In the genomic region with DNA sequence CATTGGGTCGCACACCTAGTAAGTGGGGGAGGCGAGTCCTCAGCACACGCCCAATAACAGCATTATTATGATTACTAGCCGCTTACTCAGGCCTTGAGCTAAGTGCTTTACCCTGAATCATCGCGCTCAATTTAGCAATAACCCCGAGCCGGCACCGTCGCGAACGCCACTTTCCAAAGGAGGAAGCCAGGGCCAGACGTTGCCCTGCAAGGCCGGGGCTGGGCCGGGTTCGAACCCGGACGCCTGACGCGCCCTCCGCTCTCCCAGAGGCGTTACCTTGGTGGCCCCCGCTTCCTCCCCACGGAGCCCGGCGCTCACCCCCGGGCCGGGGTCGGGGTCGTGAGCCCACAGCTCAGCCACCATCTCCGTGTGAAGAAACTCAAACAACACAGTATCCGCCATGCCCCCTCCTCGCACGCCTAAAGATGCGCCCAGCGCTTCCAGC, we compare ENCODE assay signal across 8 cellular contexts. TPM values are rescaled to one million over a fixed set of nuclear protein-coding genes. Genes with fewer than 3 reads are reported as not detected.
DNase-seq lines count a peak whose midpoint lies in the region; ATAC-seq, FAIRE-seq and TF ChIP-seq lines count a peak whose summit lies in the region.

A gene with protein sequence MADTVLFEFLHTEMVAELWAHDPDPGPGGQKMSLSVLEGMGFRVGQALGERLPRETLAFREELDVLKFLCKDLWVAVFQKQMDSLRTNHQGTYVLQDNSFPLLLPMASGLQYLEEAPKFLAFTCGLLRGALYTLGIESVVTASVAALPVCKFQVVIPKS (minus strand): TSS at position 421 of the 445 bp plus-strand sequence. CDS start 19 bp downstream, at position 402.

- in situ Hi-C loops in HepG2 (cut with HindIII; ENCODE audit: extremely low pct_ligation_motif_present, low pct_unique_long_range_greater_than_20kb) = no loop called here

- no peak for DNase-seq in DND-41
- DNase-seq in H54 (ENCODE audit: insufficient read length, low spot score) = peak; percentile 45
- DNase-seq in NOMO-1 (lab: John Stamatoyannopoulos, UW; ENCODE audit: unreplicated experiment in 2 of 2) = peak; percentile 83 to 85
- DNase-seq in cardiac fibroblast (ENCODE audit: low read depth in 2 of 2) = peak in 1 of 2 donors; percentile 91
- no peak for DNase-seq in HepG2 (ENCODE audit: low spot score)
- no peak for DNase-seq in thoracic aorta (ENCODE audit: low spot score)
- no peak for DNase-seq in NCI-H2081 treated with DMSO at 0.1 percent for 48 hours (lab: John Stamatoyannopoulos, UW)
- no peak for DNase-seq in NCI-H510A (lab: John Stamatoyannopoulos, UW)

- no peak for TF ChIP-seq EP300 in HepG2 (IDR thresholded peaks at IDR 0.05; ENCODE audit: low read depth in 2 of 2, low read length in 2 of 2)
- no peak for TF ChIP-seq EP300 in HepG2 (CRISPR knock-in tag; IDR thresholded peaks at IDR 0.05; ENCODE audit: borderline replicate concordance)

- H3K27me3 ChIP-seq in DND-41 (ENCODE audit: insufficient read depth, low read length, poor library complexity) (no peaks in the 10 kb centered on the region), HepG2 (ENCODE audit: control insufficient read depth in 1 of 2, insufficient read depth in 2 of 2, low read length in 2 of 2) (no peaks in the 10 kb centered on the region; a peak in 1 of 5 replicates), thoracic aorta (replicated peaks; ENCODE audit: insufficient read depth) (no peaks in the 10 kb centered on the region)

- H3K4me3 ChIP-seq in DND-41 (ENCODE audit: low read depth in 1 of 2, low read length in 2 of 2) (peak within 1 kb of the TSS; percentile 72 to 92), cardiac fibroblast (replicated peaks in 1 of 2; ENCODE audit: low read depth in 2 of 2, low read length in 2 of 2) (peak within 1 kb of the TSS; percentile 88 to 89), HepG2 (replicated peaks in 1 of 3; ENCODE audit: insufficient read depth in 1 of 3, low read depth in 2 of 3, low read length in 3 of 3) (peak within 1 kb of the TSS; percentile 76 to 92 (median 87)), thoracic aorta (peak within 1 kb of the TSS; percentile 91)

- CTCF ChIA-PET in HepG2 (lab: Yijun Ruan, JAX; ENCODE audit: low intra/inter-chr PET ratio, low total read pairs) = no interaction called here

- BruUV-seq in HepG2 (replicated peaks; lab: Mats Ljungman, UMichigan) = TSS peak; percentile 96

- no peak for TF ChIP-seq POLR2A in H54 (IDR thresholded peaks at IDR 0.05; ENCODE audit: low read depth, low read length)
- peak; percentile 67 to 75 for TF ChIP-seq POLR2A in HepG2 (IDR thresholded peaks at IDR 0.05; ENCODE audit: insufficient read depth in 1 of 2, low read depth in 2 of 2, low read length in 2 of 2)

- no peak for TF ChIP-seq CTCF in DND-41 (IDR thresholded peaks at IDR 0.05; ENCODE audit: borderline replicate concordance, extremely low read depth, low read length, poor library complexity, severe bottlenecking)
- no peak for TF ChIP-seq CTCF in cardiac fibroblast (IDR thresholded peaks at IDR 0.05; ENCODE audit: low read depth, low read length)
- no peak for TF ChIP-seq CTCF in HepG2 (CRISPR knock-in tag; IDR thresholded peaks at IDR 0.05)
- TF ChIP-seq CTCF in thoracic aorta (IDR thresholded peaks at IDR 0.05) = no peak

- H3K4me2 ChIP-seq in DND-41 (ENCODE audit: insufficient read depth, low read length) (peak within 1 kb of the TSS; percentile 83), HepG2 (ENCODE audit: low read depth, low read length) (peak within 1 kb of the TSS; percentile 76)

- POLR2A ChIA-PET in HepG2 (lab: Yijun Ruan, JAX) = interaction anchor here (0.8 to 3.4 kb wide), 16 partner anchors 9 to 292 kb away, joined by 3 to 29 read pairs (median 6); a partner anchor contains a TSS

- H3K9me3 ChIP-seq in DND-41 (ENCODE audit: insufficient read depth, low read length, severe bottlenecking) (no peaks in the 10 kb centered on the region), HepG2 (ENCODE audit: low read length) (no peaks in the 10 kb centered on the region), thoracic aorta (no peaks in the 10 kb centered on the region)

- peaks cover 33% of the 10 kb centered on the region for H3K4me1 ChIP-seq in DND-41 (ENCODE audit: insufficient read depth, low read length)
- H3K4me1 ChIP-seq in HepG2 (ENCODE audit: insufficient read depth, low read length) = peaks cover 49% of the 10 kb centered on the region
- H3K4me1 ChIP-seq in thoracic aorta (ENCODE audit: control insufficient read depth in 1 of 2, low read depth in 2 of 2) = peaks cover 26 to 32% of the 10 kb centered on the region in 2 donors

- FAIRE-seq in H54 (lab: Jason Lieb, UNC) (no peak), HepG2 (lab: Jason Lieb, UNC) (no peak)

- peaks cover 31% of the 10 kb centered on the region for H3K79me2 ChIP-seq in DND-41 (ENCODE audit: insufficient read depth, low read length)
- peaks cover 17% of the 10 kb centered on the region for H3K79me2 ChIP-seq in HepG2 (ENCODE audit: insufficient read depth, low read length)

- intact Hi-C loops in HepG2 (cut with micrococcal nuclease; ENCODE audit: unreplicated experiment) = no loop called here

- H3K36me3 ChIP-seq in DND-41 (ENCODE audit: insufficient read depth, low read length) = peaks cover 13% of the 10 kb centered on the region
- no peaks in the 10 kb centered on the region for H3K36me3 ChIP-seq in HepG2 (replicated peaks in 1 of 2; ENCODE audit: control insufficient read depth in 1 of 2, insufficient read depth in 2 of 2, low read length in 2 of 2)
- peaks cover 8% of the 10 kb centered on the region for H3K36me3 ChIP-seq in thoracic aorta

- H3K27ac ChIP-seq in DND-41 (ENCODE audit: low read length) (peak within 1 kb of the TSS; percentile 76), HepG2 (ENCODE audit: extremely low read length, insufficient read depth, low read length) (peak within 1 kb of the TSS; percentile 79), thoracic aorta (peak within 1 kb of the TSS; percentile 86 to 97)

- peaks cover 8% of the 10 kb centered on the region for H4K20me1 ChIP-seq in DND-41 (ENCODE audit: insufficient read depth, low read length)
- H4K20me1 ChIP-seq in HepG2 (ENCODE audit: insufficient read depth, low read length) = no peaks in the 10 kb centered on the region

- H3K9ac ChIP-seq in DND-41 (ENCODE audit: low read depth, low read length) = peak within 1 kb of the TSS; percentile 73
- H3K9ac ChIP-seq in HepG2 (ENCODE audit: insufficient read depth, low read depth, low read length) = peak within 1 kb of the TSS; percentile 83

- peak; percentile 2 for ATAC-seq in DND-41 (ENCODE audit: insufficient read depth, low read depth)
- peak; percentile 11 for ATAC-seq in HepG2
- ATAC-seq in thoracic aorta (ENCODE audit: insufficient number of reproducible peaks, low FRiP score, low read depth) = no peak

- peak within 1 kb of the TSS; percentile 94 for H2AFZ ChIP-seq in DND-41 (ENCODE audit: low read depth, low read length)
- H2AFZ ChIP-seq in HepG2 (ENCODE audit: low read length) = no peak within 1 kb of the TSS

- peak; percentile 27; the same call in 1 of the 2 replicates for TF ChIP-seq RAD21 in HepG2 (CRISPR knock-in tag; IDR thresholded peaks at IDR 0.05)

- WGBS in HepG2 (ENCODE audit: low lambda C conversion rate) = 1% methylated on average over 11 of the region's 36 CpGs

TF ChIP-seq in HepG2, 621 proteins besides CTCF, POLR2A, EP300 and RAD21 (continues in another document):
- TF ChIP-seq ZFP37 (CRISPR knock-in tag; IDR thresholded peaks at IDR 0.05; ENCODE audit: borderline replicate concordance) (no peak), HHEX (CRISPR knock-in tag; IDR thresholded peaks at IDR 0.05) (no peak), ZNF121 (CRISPR knock-in tag; IDR thresholded peaks at IDR 0.05) (no peak), ZNF24 (IDR thresholded peaks at IDR 0.05) (no peak), RFXAP (CRISPR knock-in tag; IDR thresholded peaks at IDR 0.05; ENCODE audit: borderline replicate concordance) (no peak), TMF1 (CRISPR knock-in tag; IDR thresholded peaks at IDR 0.05; ENCODE audit: low read depth) (0 out of 2 replicates have a peak, but pooled peaks have one; percentile 83), TP53 (CRISPR knock-in tag; conservative IDR thresholded peaks at IDR 0.05) (no peak), ZFP36 (IDR thresholded peaks at IDR 0.05; ENCODE audit: borderline replicate concordance, low read depth, low read length, partially characterized antibody) (no peak)

RNA-seq across cellular contexts. Expression of the gene that starts here (rescaled TPM):
- total RNA-seq in HepG2 (2016; rRNA removed; fragmentation: Illumina TruSeq; extraction: Trizol) (6.2 and 6.5 TPM in 2 replicates), thoracic aorta (1 to 10 TPM; 6.6 to 8.3 TPM)
- total RNA-seq in HepG2 (2016; cell fraction: cytosol; rRNA removed; fragmentation: Illumina TruSeq; extraction: Trizol; ENCODE audit: low read depth) = 5.2 and 6.6 TPM in 2 replicates
- total RNA-seq in HepG2 (2016; cell fraction: insoluble cytoplasmic fraction; rRNA removed; fragmentation: Illumina TruSeq; extraction: Trizol) = 5.7 and 6.5 TPM in 2 replicates
- 5.0 and 5.6 TPM in 2 replicates for total RNA-seq in HepG2 (2016; cell fraction: membrane; rRNA removed; fragmentation: Illumina TruSeq; extraction: Trizol)
- total RNA-seq in HepG2 (2016; cell fraction: nucleus; rRNA removed; fragmentation: Illumina TruSeq; extraction: Trizol) = 1.9 and 4.0 TPM in 2 replicates
- polyA plus RNA-seq in HepG2 (2011; rRNA removed) = 21.0 and 27.2 TPM in 2 replicates
- 38.4 and 42.6 TPM in 2 replicates for polyA plus RNA-seq in HepG2 (2011; cell fraction: cytosol; rRNA removed)
- polyA plus RNA-seq in HepG2 (2011; cell fraction: nucleus; rRNA removed) = 20.2 and 22.1 TPM in 2 replicates
- 20.1 and 25.3 TPM in 2 replicates for polyA plus RNA-seq in HepG2 (2012)
- polyA plus RNA-seq in HepG2 (2016; cell fraction: cytosol; fragmentation: Illumina TruSeq; extraction: Trizol; ENCODE audit: low read depth) = 7.8 and 8.7 TPM in 2 replicates
- 6.9 and 7.6 TPM in 2 replicates for polyA plus RNA-seq in HepG2 (2016; cell fraction: insoluble cytoplasmic fraction; fragmentation: Illumina TruSeq; extraction: Trizol; ENCODE audit: low read depth)
- 5.5 and 5.7 TPM in 2 replicates for polyA plus RNA-seq in HepG2 (2016; cell fraction: membrane; fragmentation: Illumina TruSeq; extraction: Trizol; ENCODE audit: low read depth)
- 4.9 and 6.4 TPM in 2 replicates for polyA plus RNA-seq in HepG2 (2016; cell fraction: nucleus; fragmentation: Illumina TruSeq; extraction: Trizol; ENCODE audit: insufficient read depth, low read depth)
- polyA minus RNA-seq in HepG2 (2011; rRNA and poly(A)+ RNA removed; ENCODE audit: low replicate concordance) = 2.0 and 9.1 TPM in 2 replicates
- 4.9 and 5.5 TPM in 2 replicates for polyA minus RNA-seq in HepG2 (2011; cell fraction: cytosol; rRNA and poly(A)+ RNA removed)
- polyA minus RNA-seq in HepG2 (2011; cell fraction: nucleus; rRNA and poly(A)+ RNA removed) = 3.6 and 5.5 TPM in 2 replicates

Comparison
In these comparisons a context has a peak if more than half of its experiments do, and no peak if none do; other contexts are left out.
1. DNase-seq: peak in H54 (single experiment) and NOMO-1 (2 of 2); none in DND-41 (single experiment), HepG2 (single experiment), thoracic aorta (single experiment), NCI-H2081 treated with DMSO at 0.1 percent for 48 hours (single experiment) and NCI-H510A (single experiment).
2. Peak in every context shown above with its lines, with median percentiles within 50 percentile points of each other: H3K27ac ChIP-seq and H3K4me3 ChIP-seq.